ENCODE assay signal across 8 cellular contexts in genomic region chr3:43995078-43995928, GRCh38.
DNase-seq lines count a peak whose midpoint lies in the region; ATAC-seq and TF ChIP-seq lines count a peak whose summit lies in the region.

No MANE protein-coding gene starts in this region.

- ATAC-seq in HG02763 (IDR thresholded peaks at IDR 0.05; ENCODE audit: unreplicated experiment): no peak
- no peak for ATAC-seq in GM21786 (IDR thresholded peaks at IDR 0.05; ENCODE audit: unreplicated experiment)

- in situ Hi-C loops in Caki2 (cut with HindIII; ENCODE audit: low pct_unique_long_range_greater_than_20kb, low sequenced_read_pairs): no loop called here

- H3K27ac ChIP-seq in epithelial cell of prostate: peak overlapping the region; percentile 72

- peaks cover 2% of the 10 kb centered on the region for H3K36me3 Mint-ChIP-seq in T-helper 2 cell treated with Interferon-gamma antibody and Interleukin-4, amounts not matched to agents 5 μg/mL and 100 μg/mL, for 36 hours (ENCODE audit: low read depth)
- H3K36me3 Mint-ChIP-seq in progenitor cell of endocrine pancreas (ENCODE audit: insufficient read depth): peaks cover 12% of the 10 kb centered on the region

- CTCF ChIA-PET in HEK293T (lab: Yijun Ruan, JAX): interaction anchor here (0.5 to 1.2 kb wide), 2 partner anchors 119 to 188 kb away, joined by 4 to 5 read pairs; no protein-coding TSS in a partner anchor

- DNase-seq in Caki2 (ENCODE audit: low read depth) (peak; percentile 68), HEK293T (ENCODE audit: extremely low spot score) (peak; percentile 57), epithelial cell of prostate (ENCODE audit: low read depth, low spot score) (no peak), progenitor cell of endocrine pancreas (ENCODE audit: low spot score, unreplicated experiment) (no peak), dedifferentiated amniotic fluid mesenchymal stem cell (ENCODE audit: extremely low spot score) (no peak)
- DNase-seq in T-helper 2 cell treated with Interferon-gamma antibody and Interleukin-4, amounts not matched to agents 5 μg/mL and 100 μg/mL, for 36 hours (ENCODE audit: low spot score): no peak

- H3K27me3 Mint-ChIP-seq in T-helper 2 cell treated with Interferon-gamma antibody and Interleukin-4, amounts not matched to agents 5 μg/mL and 100 μg/mL, for 36 hours (ENCODE audit: low read depth): peaks cover 82% of the 10 kb centered on the region
- peaks cover 80% of the 10 kb centered on the region for H3K27me3 Mint-ChIP-seq in progenitor cell of endocrine pancreas

- POLR2A ChIA-PET in HEK293T (lab: Yijun Ruan, JAX): no interaction called here

- H3K4me3 Mint-ChIP-seq in T-helper 2 cell treated with Interferon-gamma antibody and Interleukin-4, amounts not matched to agents 5 μg/mL and 100 μg/mL, for 36 hours: peak overlapping the region; percentile 79
- H3K4me3 Mint-ChIP-seq in progenitor cell of endocrine pancreas (ENCODE audit: low read depth): peak overlapping the region; percentile 58

- H3K9me3 Mint-ChIP-seq in T-helper 2 cell treated with Interferon-gamma antibody and Interleukin-4, amounts not matched to agents 5 μg/mL and 100 μg/mL, for 36 hours: peaks cover 10% of the 10 kb centered on the region
- peaks cover 28% of the 10 kb centered on the region for H3K9me3 Mint-ChIP-seq in progenitor cell of endocrine pancreas (ENCODE audit: low read depth)

- H3K4me1 Mint-ChIP-seq in T-helper 2 cell treated with Interferon-gamma antibody and Interleukin-4, amounts not matched to agents 5 μg/mL and 100 μg/mL, for 36 hours (ENCODE audit: low read depth): peaks cover 28% of the 10 kb centered on the region
- H3K4me1 Mint-ChIP-seq in progenitor cell of endocrine pancreas (ENCODE audit: low read depth): peaks cover 29% of the 10 kb centered on the region

- H3K27ac Mint-ChIP-seq in T-helper 2 cell treated with Interferon-gamma antibody and Interleukin-4, amounts not matched to agents 5 μg/mL and 100 μg/mL, for 36 hours: no peak overlapping the region
- H3K27ac Mint-ChIP-seq in progenitor cell of endocrine pancreas: no peak overlapping the region

- TF ChIP-seq CTCF in progenitor cell of endocrine pancreas (IDR thresholded peaks at IDR 0.05; ENCODE audit: unreplicated experiment): no peak

TF ChIP-seq in HEK293T, 16 proteins besides CTCF, POLR2A, EP300 and RAD21:
- TF ChIP-seq HDGF (IDR thresholded peaks at IDR 0.05; ENCODE audit: borderline replicate concordance) (no peak), L3MBTL2 (conservative IDR thresholded peaks at IDR 0.05) (peak; percentile 87)

Comparison
In these comparisons a context has a peak if more than half of its experiments do, and no peak if none do; other contexts are left out.
1. DNase-seq: peak in Caki2 (single experiment) and HEK293T (single experiment); none in T-helper 2 cell treated with Interferon-gamma antibody and Interleukin-4, amounts not matched to agents 5 μg/mL and 100 μg/mL, for 36 hours (single experiment), epithelial cell of prostate (single experiment), progenitor cell of endocrine pancreas (single experiment) and dedifferentiated amniotic fluid mesenchymal stem cell (single experiment).